27 cellular contexts compared by ENCODE assay signal in the genomic region with DNA sequence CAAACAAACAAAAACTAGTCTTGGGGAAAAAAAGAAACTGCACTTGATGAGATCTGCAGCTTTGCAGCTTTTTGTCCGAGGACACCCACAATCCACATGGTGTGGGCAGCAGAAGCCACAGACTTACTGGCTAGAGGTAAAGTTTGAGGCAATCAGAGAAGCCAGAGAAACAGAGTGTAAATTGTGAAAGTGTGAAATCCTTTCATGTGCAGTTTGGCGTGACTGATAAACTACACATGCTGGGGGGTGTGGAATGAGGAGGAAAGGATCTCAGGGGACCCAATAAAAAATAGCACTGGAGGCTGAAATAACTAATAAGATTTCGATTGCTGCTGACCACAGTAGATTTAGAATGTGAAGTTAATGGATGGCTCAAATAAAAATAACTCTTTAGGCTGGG. TPM values are rescaled to one million over a fixed set of nuclear protein-coding genes. Genes with fewer than 3 reads are reported as not detected.
A peak's percentile ranks its signal among the peaks of the same experiment; 100 is the strongest.
DNase-seq lines count a peak whose midpoint lies in the region; ATAC-seq and TF ChIP-seq lines count a peak whose summit lies in the region.
"Had no signal": no experiment of that assay in that cellular context is flagged by ENCODE, and none has a peak within 500 bp of the region (broad histone marks: within the 10 kb centered on the region; RNA-seq: fewer than 3 reads in every experiment).

No MANE protein-coding gene starts in this region.

- peak; percentile 67 for DNase-seq in A673 (ENCODE audit: low spot score)
- DNase-seq in GM12865 (ENCODE audit: low read depth), result peak; percentile 54
- DNase-seq in NB4 (ENCODE audit: low read depth), result peak; percentile 16
- peak; percentile 30 for DNase-seq in endodermal cell
- no peak for DNase-seq in Right ventricle myocardium superior
- DNase-seq in NCI-H446 treated with DMSO at 0.1 percent for 48 hours (lab: John Stamatoyannopoulos, UW), result no peak
- DNase-seq in kidney glomerular epithelial cell (lab: John Stamatoyannopoulos, UW), result no peak
- no peak for DNase-seq in CD1c-positive myeloid dendritic cell (ENCODE audit: extremely low spot score)
- DNase-seq: 8988T; AML-193; CD8-positive, alpha-beta memory T cell; HCEC 1CT; Kasumi-1; NCI-H1105 treated with DMSO at 0.1 percent for 48 hours; NCI-H146; NCI-H1930; NCI-H2107; NCI-H446; NCI-H526 treated with DMSO at 0.1 percent for 48 hours; SJCRH30; T-helper 2 cell had no signal

- no peaks in the 10 kb centered on the region for H3K27me3 ChIP-seq in A673 (replicated peaks; ENCODE audit: insufficient read depth, low read depth, low read length, poor library complexity)
- peaks cover 60% of the 10 kb centered on the region for H3K27me3 ChIP-seq in endodermal cell (ENCODE audit: control insufficient read depth, insufficient read depth, low read length, poor library complexity, severe bottlenecking)
- H3K27me3 ChIP-seq: SJCRH30 had no signal

- intact Hi-C loops in A673 (cut with micrococcal nuclease; ENCODE audit: unreplicated experiment), result no loop called here
- intact Hi-C loops in Right ventricle myocardium superior (cut with DNase I), result no loop called here

- no peak overlapping the region for H3K4me3 ChIP-seq in A673 (ENCODE audit: low read depth, low read length, poor library complexity, severe bottlenecking)
- no peak overlapping the region for H3K4me3 ChIP-seq in GM12865 (ENCODE audit: low read depth, low read length)
- H3K4me3 ChIP-seq in NB4 (ENCODE audit: low read depth, low read length), result no peak overlapping the region
- H3K4me3 ChIP-seq in endodermal cell (ENCODE audit: low read length), result no peak overlapping the region
- H3K4me3 ChIP-seq: SJCRH30 had no signal

- peaks cover 8% of the 10 kb centered on the region for H3K4me1 ChIP-seq in A673 (ENCODE audit: insufficient read depth, low read length, poor library complexity, severe bottlenecking)
- H3K4me1 ChIP-seq in endodermal cell (ENCODE audit: control insufficient read depth, insufficient read depth, low read length), result no peaks in the 10 kb centered on the region
- H3K4me1 ChIP-seq: SJCRH30 had no signal

- peaks cover 2% of the 10 kb centered on the region for H3K9me3 Mint-ChIP-seq in endodermal cell

- H3K4me1 Mint-ChIP-seq in endodermal cell, result peaks cover 4% of the 10 kb centered on the region
- H3K4me1 Mint-ChIP-seq: CD8-positive, alpha-beta memory T cell had no signal

- no peak for TF ChIP-seq POLR2A in NB4 (IDR thresholded peaks at IDR 0.05; ENCODE audit: extremely low read depth, insufficient read length)

- CTCF ChIA-PET in A673 (lab: Charles Lee), result no interaction called here

- no peak overlapping the region for H3K27ac Mint-ChIP-seq in endodermal cell
- H3K27ac Mint-ChIP-seq: CD8-positive, alpha-beta memory T cell had no signal

- H3K4me3 Mint-ChIP-seq in endodermal cell, result no peak overlapping the region
- H3K4me3 Mint-ChIP-seq: CD8-positive, alpha-beta memory T cell had no signal

- no peak for TF ChIP-seq CTCF in A673 (conservative IDR thresholded peaks at IDR 0.05; ENCODE audit: low read depth, low read length)
- TF ChIP-seq CTCF in GM12865 (IDR thresholded peaks at IDR 0.05; ENCODE audit: insufficient read depth, low read depth, low read length, missing control alignments), result no peak
- no peak for TF ChIP-seq CTCF in NB4 (IDR thresholded peaks at IDR 0.05; ENCODE audit: low read depth, low read length)
- no peak for TF ChIP-seq CTCF in endodermal cell (conservative IDR thresholded peaks at IDR 0.05)

- no peak overlapping the region for H3K9ac ChIP-seq in endodermal cell (ENCODE audit: extremely low read depth, low read length, poor library complexity, severe bottlenecking)

- POLR2A ChIA-PET in A673 (lab: Charles Lee; ENCODE audit: low non-redundant PET), result no interaction called here

- ATAC-seq in Right ventricle myocardium superior (ENCODE audit: poor library complexity), result no peak
- ATAC-seq: Panc1 had no signal

- no TSS peak for BruUV-seq in A673 (replicated peaks; lab: Mats Ljungman, UMichigan)

- H3K9me3 ChIP-seq in A673 (ENCODE audit: low read depth, low read length, poor library complexity, severe bottlenecking) (no peaks in the 10 kb centered on the region), endodermal cell (ENCODE audit: control insufficient read depth, low read length) (no peaks in the 10 kb centered on the region)
- H3K9me3 ChIP-seq: SJCRH30 had no signal

- H3K27me3 Mint-ChIP-seq in endodermal cell (ENCODE audit: insufficient read depth), result peaks cover 79% of the 10 kb centered on the region

- 84 to 93% methylated on average over 3 of the region's 3 CpGs for WGBS in endodermal cell (ENCODE audit: insufficient coverage in 1 of 2, insufficient read length in 1 of 2), 2 experiments

- H3K36me3 ChIP-seq in A673 (ENCODE audit: insufficient read depth, low read length, poor library complexity, severe bottlenecking), result no peaks in the 10 kb centered on the region
- H3K36me3 ChIP-seq in endodermal cell (ENCODE audit: control insufficient read depth, insufficient read depth, low read length), result no peaks in the 10 kb centered on the region
- H3K36me3 ChIP-seq: SJCRH30 had no signal

- no peaks in the 10 kb centered on the region for H3K36me3 Mint-ChIP-seq in endodermal cell (ENCODE audit: low read depth)

- H3K27ac ChIP-seq in A673 (ENCODE audit: low read depth, low read length, poor library complexity, severe bottlenecking) (peak overlapping the region; percentile 26), endodermal cell (ENCODE audit: low read depth, low read length) (no peak overlapping the region)
- H3K27ac ChIP-seq: C4-2B, SJCRH30 had no signal

RNA-seq across cellular contexts. Expression of a gene that starts 42.4 kb away (rescaled TPM):
- 11.7 and 15.8 TPM in 2 replicates for total RNA-seq in A673 (2021)
- not detected for total RNA-seq in endodermal cell
- polyA plus RNA-seq in endodermal cell (2013, experiment 1 of 2), result 0.21 TPM
- polyA plus RNA-seq in endodermal cell (2013, experiment 2 of 2), result not detected
- total RNA-seq in Right ventricle myocardium superior, result not detected
- total RNA-seq: CD8-positive, alpha-beta memory T cell; H1 had no signal
- polyA plus RNA-seq: AG04450; CD8-positive, alpha-beta memory T cell; H1 had no signal

RNA-seq across cellular contexts. Expression of a gene that starts 46.1 kb away (rescaled TPM):
- total RNA-seq in A673 (2021), result 2.1 and 2.3 TPM in 2 replicates
- 1 to 10 TPM in 1 of 2 donors, under 1 TPM in 1; 0.49 to 2.1 TPM for total RNA-seq in endodermal cell
- 0.68 TPM for polyA plus RNA-seq in endodermal cell (2013, experiment 1 of 2)
- 0.79 TPM for polyA plus RNA-seq in endodermal cell (2013, experiment 2 of 2)
- not detected for total RNA-seq in Right ventricle myocardium superior
- total RNA-seq: CD8-positive, alpha-beta memory T cell had no signal
- polyA plus RNA-seq: CD8-positive, alpha-beta memory T cell had no signal

RNA-seq across cellular contexts. Expression of a gene that starts 48.0 kb away (rescaled TPM):
- total RNA-seq in A673 (2021), result 25.5 and 47.8 TPM in 2 replicates
- total RNA-seq in endodermal cell, result not detected
- polyA plus RNA-seq in endodermal cell (2013, experiment 1 of 2), result 0.68 TPM
- 0.58 TPM for polyA plus RNA-seq in endodermal cell (2013, experiment 2 of 2)
- not detected for total RNA-seq in Right ventricle myocardium superior
- total RNA-seq: CD8-positive, alpha-beta memory T cell; H1; M059J had no signal
- polyA plus RNA-seq: AG04450; CD8-positive, alpha-beta memory T cell; H1 had no signal

RNA-seq across cellular contexts. Expression of a gene that starts 48.6 kb away (rescaled TPM):
- total RNA-seq in A673 (2021) (78.3 and 129 TPM in 2 replicates), endodermal cell (not detected), Right ventricle myocardium superior (not detected)
- polyA plus RNA-seq in endodermal cell (2013, experiment 1 of 2), result not detected
- not detected for polyA plus RNA-seq in endodermal cell (2013, experiment 2 of 2)
- total RNA-seq: CD8-positive, alpha-beta memory T cell; H1; HT-29; M059J; SJCRH30 had no signal
- polyA plus RNA-seq: AG04450; CD8-positive, alpha-beta memory T cell; H1 had no signal

RNA-seq across cellular contexts. Expression of a gene that starts 59.9 kb away (rescaled TPM):
- 88.4 and 118 TPM in 2 replicates for total RNA-seq in A673 (2021)
- total RNA-seq in endodermal cell, result 10 to 100 TPM; 38.4 to 45.2 TPM
- 43.0 TPM for polyA plus RNA-seq in endodermal cell (2013, experiment 1 of 2)
- polyA plus RNA-seq in endodermal cell (2013, experiment 2 of 2), result 35.2 TPM
- 341 TPM for total RNA-seq in Right ventricle myocardium superior

Comparison
In these comparisons a context has a peak if more than half of its experiments do, and no peak if none do; other contexts are left out.
1. DNase-seq: peak in A673 (single experiment), GM12865 (single experiment), NB4 (single experiment) and endodermal cell (single experiment); none in Right ventricle myocardium superior (single experiment), NCI-H446 treated with DMSO at 0.1 percent for 48 hours (single experiment), kidney glomerular epithelial cell (single experiment) and CD1c-positive myeloid dendritic cell (single experiment).
2. RNA of a gene that starts 42.4 kb away (total RNA-seq): 11.7 to 15.8 TPM in A673; not detected in endodermal cell and not detected in Right ventricle myocardium superior (single experiment); every median in the first group is over 10 times any median in the second.
3. RNA of a gene that starts 48.0 kb away (total RNA-seq): 25.5 to 47.8 TPM in A673; not detected in endodermal cell and not detected in Right ventricle myocardium superior (single experiment); every median in the first group is over 10 times any median in the second.